ENCODE assay signal across 10 cellular contexts in genomic region chr5:172905346-172905756, GRCh38. TPM values are rescaled to one million over a fixed set of nuclear protein-coding genes. Genes with fewer than 3 reads are reported as not detected.
A peak's percentile ranks its signal among the peaks of the same experiment; 100 is the strongest.
DNase-seq lines count a peak whose midpoint lies in the region; ATAC-seq and TF ChIP-seq lines count a peak whose summit lies in the region.
"Had no signal": no experiment of that assay in that cellular context is flagged by ENCODE, and none has a peak within 500 bp of the region (broad histone marks: within the 10 kb centered on the region; RNA-seq: fewer than 3 reads in every experiment).

No MANE protein-coding gene starts in this region.

- H3K36me3 ChIP-seq in ACC112 (ENCODE audit: insufficient read depth, low read length) = peaks cover 9% of the 10 kb centered on the region; the same call in 1 of the 2 replicates
- peaks cover 17% of the 10 kb centered on the region for H3K36me3 ChIP-seq in adipocyte (ENCODE audit: control insufficient read depth, insufficient read depth, low read length, severe bottlenecking)
- H3K36me3 ChIP-seq in psoas muscle (ENCODE audit: insufficient read depth in 1 of 2, low read depth in 1 of 2) = peaks cover 0 to 5% of the 10 kb centered on the region in 2 donors
- H3K36me3 ChIP-seq in MG63 = peaks cover 68% of the 10 kb centered on the region

- DNase-seq in adipocyte (ENCODE audit: low read depth) = no peak
- DNase-seq in hippocampal formation (lab: John Stamatoyannopoulos, UW) = peak; percentile 36 to 44
- no peak for DNase-seq in psoas muscle
- DNase-seq in MG63 = no peak
- DNase-seq: AML-193; stimulated activated CD4-positive, alpha-beta T cell treated with anti-CD3 and anti-CD28 coated beads, Interleukin-2, amount 100 ng/mL, for 24 hours had no signal

- no peak overlapping the region for H3K4me3 ChIP-seq in ACC112 (ENCODE audit: low read depth, low read length)
- H3K4me3 ChIP-seq in adipocyte (ENCODE audit: low read length) = no peak overlapping the region
- no peak overlapping the region for H3K4me3 ChIP-seq in psoas muscle
- H3K4me3 ChIP-seq in MG63 = no peak overlapping the region

- no peaks in the 10 kb centered on the region for H3K9me3 ChIP-seq in adipocyte (ENCODE audit: control insufficient read depth, low read length)
- H3K9me3 ChIP-seq in psoas muscle = no peaks in the 10 kb centered on the region
- no peaks in the 10 kb centered on the region for H3K9me3 ChIP-seq in MG63

- WGBS in psoas muscle, 3 donors = 68 to 85% (median 69%) methylated on average over 23 of the region's 23 CpGs

- peak overlapping the region; percentile 99 for H3K27ac ChIP-seq in ACC112 (ENCODE audit: low read depth, low read length)
- H3K27ac ChIP-seq in psoas muscle = peak overlapping the region; percentile 97

- peaks cover 69% of the 10 kb centered on the region for H3K4me1 ChIP-seq in ACC112 (ENCODE audit: control insufficient read depth, insufficient read depth, low read length, unreplicated experiment)
- H3K4me1 ChIP-seq in adipocyte (ENCODE audit: control insufficient read depth, insufficient read depth, low read length) = peaks cover 57% of the 10 kb centered on the region
- H3K4me1 ChIP-seq in psoas muscle = peaks cover 58% of the 10 kb centered on the region

- intact Hi-C loops in psoas muscle (cut with DNase I) = no loop called here

- H3K79me2 ChIP-seq in ACC112 (ENCODE audit: control insufficient read depth, insufficient read depth, low read length, unreplicated experiment) = peaks cover 23% of the 10 kb centered on the region

- no peak overlapping the region for H2AFZ ChIP-seq in ACC112 (ENCODE audit: low read length, unreplicated experiment)

- no peak for ATAC-seq in psoas muscle
- no peak for ATAC-seq in HG02678 (IDR thresholded peaks at IDR 0.05; ENCODE audit: unreplicated experiment)
- ATAC-seq in GM19455 (IDR thresholded peaks at IDR 0.05; ENCODE audit: unreplicated experiment) = no peak
- no peak for ATAC-seq in HG03460 (IDR thresholded peaks at IDR 0.05; ENCODE audit: unreplicated experiment)

- TF ChIP-seq CTCF in psoas muscle (IDR thresholded peaks at IDR 0.05) = no peak

- H3K9ac ChIP-seq in adipocyte (ENCODE audit: low read length) = peak overlapping the region; percentile 63

- H3K27me3 ChIP-seq in ACC112 (ENCODE audit: insufficient read depth, low read length) (no peaks in the 10 kb centered on the region), adipocyte (replicated peaks; ENCODE audit: control insufficient read depth, insufficient read depth, low read length) (no peaks in the 10 kb centered on the region), psoas muscle (ENCODE audit: insufficient read depth in 3 of 3, low read length in 2 of 3) (no peaks in the 10 kb centered on the region), MG63 (no peaks in the 10 kb centered on the region)

RNA-seq across cellular contexts. Expression of gene RPL26L1, which starts 53.9 kb away (rescaled TPM):
- 10 to 100 TPM; 21.5 to 31.4 (median 27.7) TPM for total RNA-seq in psoas muscle
- 10 to 100 TPM; 33.3 to 80.9 (median 50.7) TPM for polyA plus RNA-seq in psoas muscle
- total RNA-seq in MG63 (2014; rRNA removed; shearing (Covaris generic); ENCODE audit: low replicate concordance) = 132 and 142 TPM in 2 replicates

Comparison
In these comparisons a context has a peak if more than half of its experiments do, and no peak if none do; other contexts are left out.
1. DNase-seq: peak in hippocampal formation (2 of 2); none in adipocyte (single experiment), psoas muscle (0 of 2) and MG63 (single experiment).